In genomic region chr15:67124911-67125588, GRCh38 we compare ENCODE assay signal across 8 cellular contexts. TPM values are rescaled to one million over a fixed set of nuclear protein-coding genes. Genes with fewer than 3 reads are reported as not detected.
DNase-seq lines count a peak whose midpoint lies in the region; ATAC-seq and TF ChIP-seq lines count a peak whose summit lies in the region.

No MANE protein-coding gene starts in this region.

- no TSS peak for BruUV-seq in mammary epithelial cell (replicated peaks; lab: Mats Ljungman, UMichigan)

- no peaks in the 10 kb centered on the region for H4K20me1 ChIP-seq in mammary epithelial cell (ENCODE audit: insufficient read depth, low read length)

- H3K4me3 Mint-ChIP-seq in activated naive CD4-positive, alpha-beta T cell treated with anti-CD3 and anti-CD28 coated beads for 36 hours, result no peak overlapping the region

- TF ChIP-seq CTCF in mammary epithelial cell (conservative IDR thresholded peaks at IDR 0.05 in 1 of 2, IDR thresholded peaks at IDR 0.05 in 1 of 2; ENCODE audit: extremely low read depth in 1 of 2, insufficient read depth in 1 of 2, low read depth in 1 of 2, low read length in 2 of 2), result no peak

- H3K9me3 ChIP-seq in mammary epithelial cell (replicated peaks; ENCODE audit: insufficient read depth, low read length), result no peaks in the 10 kb centered on the region
- no peaks in the 10 kb centered on the region for H3K9me3 ChIP-seq in muscle layer of duodenum (ENCODE audit: control insufficient read depth in 1 of 2, low read length in 2 of 2)

- H3K4me3 ChIP-seq in mammary epithelial cell (replicated peaks in 1 of 3; ENCODE audit: insufficient read depth in 1 of 3, low read depth in 2 of 3, low read length in 3 of 3) (no peak overlapping the region), muscle layer of duodenum (ENCODE audit: low read depth in 1 of 2, low read length in 2 of 2) (no peak overlapping the region), urinary bladder (ENCODE audit: low read depth, low read length) (no peak overlapping the region)

- dilution Hi-C loops in mammary epithelial cell (cut with HindIII; ENCODE audit: low sequenced_read_pairs), result no loop called here

- H3K27ac ChIP-seq in mammary epithelial cell (ENCODE audit: insufficient read depth, low read depth, low read length) (peak overlapping the region; percentile 92), muscle layer of duodenum (ENCODE audit: low read length) (peak overlapping the region; percentile 81), urinary bladder (ENCODE audit: low read depth) (peak overlapping the region; percentile 86)

- H3K4me2 ChIP-seq in mammary epithelial cell (ENCODE audit: insufficient read depth, low read depth, low read length), result peak overlapping the region; percentile 69

- CTCF ChIA-PET in activated naive CD4-positive, alpha-beta T cell treated with anti-CD3 and anti-CD28 coated beads for 36 hours (lab: Charles Lee), result no interaction called here
- CTCF ChIA-PET in mammary epithelial cell (lab: Charles Lee; ENCODE audit: low non-redundant PET), result no interaction called here

- peak overlapping the region; percentile 65 for H3K27ac Mint-ChIP-seq in activated naive CD4-positive, alpha-beta T cell treated with anti-CD3 and anti-CD28 coated beads for 36 hours

- peaks cover 3% of the 10 kb centered on the region for H3K36me3 ChIP-seq in mammary epithelial cell (ENCODE audit: insufficient read depth, low read length)
- peaks cover 0 to 3% of the 10 kb centered on the region in 2 donors for H3K36me3 ChIP-seq in muscle layer of duodenum (ENCODE audit: control insufficient read depth in 1 of 2, insufficient read depth in 2 of 2, low read length in 2 of 2)
- no peaks in the 10 kb centered on the region for H3K36me3 ChIP-seq in urinary bladder (ENCODE audit: insufficient read depth)

- H3K9ac ChIP-seq in mammary epithelial cell (ENCODE audit: insufficient read depth, low read length), result peak overlapping the region; percentile 52

- H3K27me3 Mint-ChIP-seq in activated naive CD4-positive, alpha-beta T cell treated with anti-CD3 and anti-CD28 coated beads for 36 hours (ENCODE audit: low read depth), result no peaks in the 10 kb centered on the region

- peaks cover 81% of the 10 kb centered on the region for H3K4me1 ChIP-seq in mammary epithelial cell (ENCODE audit: insufficient read depth, low read length)
- peaks cover 24 to 30% of the 10 kb centered on the region in 2 donors for H3K4me1 ChIP-seq in muscle layer of duodenum (ENCODE audit: control insufficient read depth in 1 of 2, insufficient read depth in 2 of 2, low read length in 2 of 2)
- H3K4me1 ChIP-seq in urinary bladder (ENCODE audit: insufficient read depth), result peaks cover 4% of the 10 kb centered on the region

- H2AFZ ChIP-seq in mammary epithelial cell (ENCODE audit: low read depth, low read length), result no peak overlapping the region

- H3K4me1 Mint-ChIP-seq in activated naive CD4-positive, alpha-beta T cell treated with anti-CD3 and anti-CD28 coated beads for 36 hours (ENCODE audit: low read depth), result peaks cover 62% of the 10 kb centered on the region

- 71% methylated on average over 10 of the region's 13 CpGs for WGBS in mammary epithelial cell (ENCODE audit: low coverage, missing lambda C conversion rate)
- WGBS in urinary bladder, result 35% methylated on average over 13 of the region's 13 CpGs

- intact Hi-C loops in activated naive CD4-positive, alpha-beta T cell treated with anti-CD3 and anti-CD28 coated beads for 36 hours (cut with micrococcal nuclease), result no loop called here
- intact Hi-C loops in mammary epithelial cell (cut with micrococcal nuclease), result loop anchor here (1.0 to 5.0 kb wide), 3 partner anchors 18 to 58 kb away; partner anchors contain the start of gene SMAD3

- in situ Hi-C loops in mammary epithelial cell (cut with MboI; ENCODE audit: low sequenced_read_pairs in 2 of 2), result no loop called here

- DNase-seq in activated naive CD4-positive, alpha-beta T cell treated with anti-CD3 and anti-CD28 coated beads for 36 hours, result no peak
- DNase-seq in activated naive CD4-positive, alpha-beta T cell treated with Interleukin-2 at 50 U/mL for 16 hours, result no peak
- DNase-seq in mammary epithelial cell, result no peak
- no peak for DNase-seq in pons (ENCODE audit: low spot score)

- H3K9me3 Mint-ChIP-seq in activated naive CD4-positive, alpha-beta T cell treated with anti-CD3 and anti-CD28 coated beads for 36 hours, result no peaks in the 10 kb centered on the region

- no peaks in the 10 kb centered on the region for H3K27me3 ChIP-seq in mammary epithelial cell (ENCODE audit: insufficient read depth, low read length)
- no peaks in the 10 kb centered on the region for H3K27me3 ChIP-seq in muscle layer of duodenum (ENCODE audit: low read depth, low read length)

- ATAC-seq in GM21786 (IDR thresholded peaks at IDR 0.05; ENCODE audit: unreplicated experiment) (no peak), GM19351 (IDR thresholded peaks at IDR 0.05; ENCODE audit: unreplicated experiment) (no peak)

- peaks cover 75% of the 10 kb centered on the region for H3K79me2 ChIP-seq in mammary epithelial cell (ENCODE audit: insufficient read depth, low read length)

- H3K36me3 Mint-ChIP-seq in activated naive CD4-positive, alpha-beta T cell treated with anti-CD3 and anti-CD28 coated beads for 36 hours (ENCODE audit: low read depth), result peaks cover 4% of the 10 kb centered on the region

RNA-seq across cellular contexts. Expression of gene SMAD3, which starts 59.6 kb away (rescaled TPM):
- 10 to 100 TPM; 35.1 to 39.2 TPM for total RNA-seq in activated naive CD4-positive, alpha-beta T cell treated with anti-CD3 and anti-CD28 coated beads for 36 hours
- total RNA-seq in mammary epithelial cell (10 to 100 TPM in 1 of 2 donors, 1 to 10 TPM in 1; 8.7 to 41.0 TPM), urinary bladder (31.2 TPM)
- polyA plus RNA-seq in mammary epithelial cell (29.2 TPM), urinary bladder (28.3 TPM)
- 60.6 TPM for polyA minus RNA-seq in mammary epithelial cell
